8 cellular contexts compared by ENCODE assay signal in genomic region chr22:38706101-38706884, GRCh38. TPM values are rescaled to one million over a fixed set of nuclear protein-coding genes. Genes with fewer than 3 reads are reported as not detected.
DNase-seq lines count a peak whose midpoint lies in the region; ATAC-seq and TF ChIP-seq lines count a peak whose summit lies in the region.

No MANE protein-coding gene starts in this region.

- peak; percentile 21 for DNase-seq in GM04504 (ENCODE audit: low read depth)
- peak; percentile 29 for DNase-seq in mammary epithelial cell
- peak; percentile 50 for DNase-seq in iris pigment epithelial cell (ENCODE audit: low read depth)
- DNase-seq in spleen = no peak
- no peak for DNase-seq in GM10248 (ENCODE audit: extremely low spot score)
- DNase-seq in NCI-H1930 (lab: John Stamatoyannopoulos, UW) = no peak

- TF ChIP-seq POLR2A in spleen (IDR thresholded peaks at IDR 0.05) = no peak

- ATAC-seq in HG02642 (IDR thresholded peaks at IDR 0.05; ENCODE audit: poor library complexity, unreplicated experiment) = peak; percentile 10

- POLR2A ChIA-PET in GM10248 (lab: Yijun Ruan, JAX) = interaction anchor here (0.6 to 1.0 kb wide), 3 partner anchors 24 to 476 kb away, joined by 3 to 5 read pairs (median 4); partner anchors contain the start of gene TOMM22

- H2AFZ ChIP-seq in SU-DHL-6 (ENCODE audit: low read depth, low read length, severe bottlenecking) = peak overlapping the region; percentile 11
- peak overlapping the region; percentile 81 for H2AFZ ChIP-seq in mammary epithelial cell (ENCODE audit: low read depth, low read length)

- H3K27ac ChIP-seq in SU-DHL-6 (ENCODE audit: low read depth, low read length) = peak overlapping the region; percentile 56
- peak overlapping the region; percentile 86 for H3K27ac ChIP-seq in mammary epithelial cell (ENCODE audit: insufficient read depth, low read depth, low read length)
- H3K27ac ChIP-seq in spleen = peak overlapping the region; percentile 93 to 99 (median 98)

- no peaks in the 10 kb centered on the region for H3K9me2 ChIP-seq in SU-DHL-6 (replicated peaks; ENCODE audit: insufficient read depth, low read length)

- H3F3A ChIP-seq in SU-DHL-6 (ENCODE audit: insufficient read depth) = 0 out of 2 replicates have a peak, but pooled peaks cover 4% of the 10 kb centered on the region

- dilution Hi-C loops in mammary epithelial cell (cut with HindIII; ENCODE audit: low sequenced_read_pairs) = no loop called here

- WGBS in mammary epithelial cell (ENCODE audit: low coverage, missing lambda C conversion rate) = 4% methylated on average over 23 of the region's 80 CpGs
- 0 to 1% (median 0%) methylated on average over 19 to 80 of the region's 80 CpGs for WGBS in spleen, 5 donors

- H3K9ac ChIP-seq in SU-DHL-6 (ENCODE audit: low read length) = peak overlapping the region; percentile 83
- H3K9ac ChIP-seq in mammary epithelial cell (ENCODE audit: insufficient read depth, low read length) = peak overlapping the region; percentile 88

- H3K4me1 ChIP-seq in mammary epithelial cell (ENCODE audit: insufficient read depth, low read length) = peaks cover 32% of the 10 kb centered on the region
- peaks cover 43 to 68% (median 62%) of the 10 kb centered on the region in 6 donors for H3K4me1 ChIP-seq in spleen

- CTCF ChIA-PET in mammary epithelial cell (lab: Charles Lee; ENCODE audit: low non-redundant PET) (interaction anchor here (0.6 kb wide), 1 partner anchor 136 kb away, joined by 5 read pairs; no protein-coding TSS in a partner anchor), GM10248 (lab: Yijun Ruan, JAX) (interaction anchor here (1.0 to 3.1 kb wide), 6 partner anchors 10 to 444 kb away, joined by 3 to 14 read pairs (median 6); partner anchors contain the start of gene TOMM22)

- intact Hi-C loops in mammary epithelial cell (cut with micrococcal nuclease) = loop anchor here (5.0 kb wide), 1 partner anchor 204 kb away; no protein-coding TSS in a partner anchor
- intact Hi-C loops in spleen (cut with DNase I; ENCODE audit: low total_unique reads) = no loop called here

- H3K27me3 ChIP-seq in SU-DHL-6 (ENCODE audit: low read length) (no peaks in the 10 kb centered on the region), mammary epithelial cell (ENCODE audit: insufficient read depth, low read length) (no peaks in the 10 kb centered on the region), spleen (replicated peaks in 1 of 7) (no peaks in the 10 kb centered on the region)

- peaks cover 5% of the 10 kb centered on the region; the same call in 1 of the 2 replicates for H4K20me1 ChIP-seq in SU-DHL-6 (ENCODE audit: low read depth, low read length)
- peaks cover 6% of the 10 kb centered on the region for H4K20me1 ChIP-seq in mammary epithelial cell (ENCODE audit: insufficient read depth, low read length)

- TF ChIP-seq CTCF in SU-DHL-6 (IDR thresholded peaks at IDR 0.05; ENCODE audit: insufficient read depth, low read length, poor library complexity, severe bottlenecking) (no peak), mammary epithelial cell (conservative IDR thresholded peaks at IDR 0.05 in 1 of 2, IDR thresholded peaks at IDR 0.05 in 1 of 2; ENCODE audit: extremely low read depth in 1 of 2, insufficient read depth in 1 of 2, low read depth in 1 of 2, low read length in 2 of 2) (no peak), spleen (IDR thresholded peaks at IDR 0.05 in 8 of 11, conservative IDR thresholded peaks at IDR 0.05 in 3 of 11) (no peak), GM10248 (IDR thresholded peaks at IDR 0.05; ENCODE audit: control extremely low read depth, extremely low read depth, low read depth, missing control alignments) (no peak)

- H3K36me3 ChIP-seq in SU-DHL-6 (ENCODE audit: low read length) = no peaks in the 10 kb centered on the region
- peaks cover 7% of the 10 kb centered on the region for H3K36me3 ChIP-seq in mammary epithelial cell (ENCODE audit: insufficient read depth, low read length)
- peaks cover 0 to 30% (median 6%) of the 10 kb centered on the region in 6 donors for H3K36me3 ChIP-seq in spleen

- H3K4me3 ChIP-seq in SU-DHL-6 (ENCODE audit: insufficient read depth, low read length, poor library complexity, severe bottlenecking) (peak overlapping the region; percentile 82), mammary epithelial cell (replicated peaks in 1 of 3; ENCODE audit: insufficient read depth in 1 of 3, low read depth in 2 of 3, low read length in 3 of 3) (peak overlapping the region; percentile 73 to 93 (median 84)), spleen (peak overlapping the region; percentile 76 to 94 (median 86))

- H3K79me2 ChIP-seq in SU-DHL-6 (ENCODE audit: insufficient read depth, low read length) (peaks cover 54% of the 10 kb centered on the region), mammary epithelial cell (ENCODE audit: insufficient read depth, low read length) (peaks cover 55% of the 10 kb centered on the region)

- H3K4me2 ChIP-seq in SU-DHL-6 (ENCODE audit: low read depth, low read length, poor library complexity, severe bottlenecking) = peak overlapping the region; percentile 74
- H3K4me2 ChIP-seq in mammary epithelial cell (ENCODE audit: insufficient read depth, low read depth, low read length) = peak overlapping the region; percentile 93

- H3K9me3 ChIP-seq in SU-DHL-6 (ENCODE audit: insufficient read depth, low read length) (no peaks in the 10 kb centered on the region), mammary epithelial cell (replicated peaks; ENCODE audit: insufficient read depth, low read length) (no peaks in the 10 kb centered on the region), spleen (no peaks in the 10 kb centered on the region)

- in situ Hi-C loops in mammary epithelial cell (cut with MboI; ENCODE audit: low sequenced_read_pairs in 2 of 2) = no loop called here

- no TSS peak for BruUV-seq in mammary epithelial cell (replicated peaks; lab: Mats Ljungman, UMichigan)

RNA-seq across cellular contexts. Expression of gene GTPBP1, which starts 0.5 kb away (rescaled TPM):
- 10 to 100 TPM; 23.0 to 47.4 TPM for total RNA-seq in mammary epithelial cell
- 20.1 TPM for polyA plus RNA-seq in mammary epithelial cell
- 33.3 TPM for polyA minus RNA-seq in mammary epithelial cell
- total RNA-seq in spleen = 100 to 1,000 TPM in 2 of 7 donors, 10 to 100 TPM in 5; 76.3 to 134 (median 98.8) TPM
- 10 to 100 TPM in 1 of 3 donors, 1 to 10 TPM in 2; 9.7 to 31.9 (median 9.9) TPM for polyA plus RNA-seq in spleen

RNA-seq across cellular contexts. Expression of gene JOSD1, which starts 5.5 kb away (rescaled TPM):
- total RNA-seq in mammary epithelial cell (10 to 100 TPM; 51.5 to 64.5 TPM), spleen (10 to 100 TPM; 28.5 to 54.2 (median 36.4) TPM)
- polyA plus RNA-seq in mammary epithelial cell (42.8 TPM), spleen (10 to 100 TPM; 10.1 to 16.3 (median 13.8) TPM)
- polyA minus RNA-seq in mammary epithelial cell = 68.6 TPM

RNA-seq across cellular contexts. Expression of gene TOMM22, which starts 24.5 kb away (rescaled TPM):
- total RNA-seq in mammary epithelial cell (10 to 100 TPM; 56.5 to 76.7 TPM), spleen (10 to 100 TPM; 28.6 to 59.9 (median 50.6) TPM)
- polyA plus RNA-seq in mammary epithelial cell (52.0 TPM), spleen (10 to 100 TPM; 24.3 to 44.3 (median 41.3) TPM)
- polyA minus RNA-seq in mammary epithelial cell = 20.8 TPM

RNA-seq across cellular contexts. Expression of gene SUN2, which starts 49.5 kb away (rescaled TPM):
- total RNA-seq in mammary epithelial cell = 100 to 1,000 TPM in 1 of 2 donors, 10 to 100 TPM in 1; 70.3 to 106 TPM
- polyA plus RNA-seq in mammary epithelial cell = 39.1 TPM
- polyA minus RNA-seq in mammary epithelial cell = 142 TPM
- 100 to 1,000 TPM; 204 to 455 (median 220) TPM for total RNA-seq in spleen
- 10 to 100 TPM; 35.4 to 86.5 (median 38.9) TPM for polyA plus RNA-seq in spleen

RNA-seq across cellular contexts. Expression of gene CBY1, which starts 49.9 kb away (rescaled TPM):
- total RNA-seq in mammary epithelial cell (10 to 100 TPM; 19.5 to 34.1 TPM), spleen (10 to 100 TPM; 20.2 to 28.5 (median 22.2) TPM)
- polyA plus RNA-seq in mammary epithelial cell (38.1 TPM), spleen (10 to 100 TPM; 24.6 to 37.2 (median 28.1) TPM)
- 28.1 TPM for polyA minus RNA-seq in mammary epithelial cell

Comparison
In these comparisons a context has a peak if more than half of its experiments do, and no peak if none do; other contexts are left out.
1. DNase-seq: peak in GM04504 (single experiment), mammary epithelial cell (single experiment) and iris pigment epithelial cell (single experiment); none in spleen (single experiment), GM10248 (single experiment) and NCI-H1930 (0 of 2).
2. Peak in every context shown above with its lines, with median percentiles within 50 percentile points of each other: H3K27ac ChIP-seq and H3K4me3 ChIP-seq.